Comparison of ENCODE assay signal across 1 cellular context in genomic region chr1:23019094-23019850, GRCh38.
TF ChIP-seq lines count a peak whose summit lies in the region.

Gene KDM1A, plus strand, starts transcription at chr1:23019468. Its CDS starts 129 bp downstream, at chr1:23019597.

TF ChIP-seq in HepG2, 621 proteins besides CTCF, POLR2A, EP300 and RAD21 (continued from another document and continues in another):
- TF ChIP-seq RERE (CRISPR knock-in tag; IDR thresholded peaks at IDR 0.05; ENCODE audit: low read depth) (peak; percentile 64; the same call in 1 of the 2 replicates), HBP1 (CRISPR knock-in tag; IDR thresholded peaks at IDR 0.05; ENCODE audit: low read depth) (peak; percentile 97), RXRB (CRISPR knock-in tag; IDR thresholded peaks at IDR 0.05; ENCODE audit: borderline replicate concordance) (peak; percentile 89), IRF1 (CRISPR knock-in tag; IDR thresholded peaks at IDR 0.05; ENCODE audit: low read depth) (no peak), CREM (IDR thresholded peaks at IDR 0.05) (peak; percentile 67), CREM (CRISPR knock-in tag; IDR thresholded peaks at IDR 0.05) (0 out of 2 replicates have a peak, but pooled peaks have one; percentile 49), GRHL1 (CRISPR knock-in tag; conservative IDR thresholded peaks at IDR 0.05) (no peak), TOPORS (CRISPR knock-in tag; IDR thresholded peaks at IDR 0.05) (peak; percentile 66; the same call in 1 of the 2 replicates), U2AF1 (optimal IDR thresholded peaks at IDR 0.05; ENCODE audit: low read depth, low read length) (peak; percentile 100), ZBTB4 (CRISPR knock-in tag; IDR thresholded peaks at IDR 0.05; ENCODE audit: borderline replicate concordance) (peak; percentile 79; the same call in 1 of the 2 replicates), IRX3 (CRISPR knock-in tag; IDR thresholded peaks at IDR 0.05; ENCODE audit: borderline replicate concordance, low read depth) (peak; percentile 47; the same call in 1 of the 2 replicates), NKX3-1 (CRISPR knock-in tag; IDR thresholded peaks at IDR 0.05) (peak; percentile 68), ISX (CRISPR knock-in tag; conservative IDR thresholded peaks at IDR 0.05) (0 out of 2 replicates have a peak, but pooled peaks have one; percentile 33), PLRG1 (conservative IDR thresholded peaks at IDR 0.05) (no peak), ZFP41 (CRISPR knock-in tag; IDR thresholded peaks at IDR 0.05; ENCODE audit: borderline replicate concordance) (peak; percentile 87; the same call in 1 of the 2 replicates), KAT8 (CRISPR knock-in tag; IDR thresholded peaks at IDR 0.05) (peak; percentile 98), TIGD3 (CRISPR knock-in tag; IDR thresholded peaks at IDR 0.05; ENCODE audit: borderline replicate concordance) (peak; percentile 89; the same call in 1 of the 2 replicates), ZNF839 (CRISPR knock-in tag; IDR thresholded peaks at IDR 0.05; ENCODE audit: borderline replicate concordance) (no peak; the same call in 1 of the 2 replicates), AFF4 (CRISPR knock-in tag; IDR thresholded peaks at IDR 0.05) (no peak), KDM2A (CRISPR knock-in tag; IDR thresholded peaks at IDR 0.05; ENCODE audit: borderline replicate concordance, low read depth) (peak; percentile 99), KAT7 (CRISPR knock-in tag; IDR thresholded peaks at IDR 0.05; ENCODE audit: borderline replicate concordance) (peak; percentile 92; the same call in 1 of the 2 replicates), ZNF546 (CRISPR knock-in tag; conservative IDR thresholded peaks at IDR 0.05) (peak; percentile 50; the same call in 1 of the 2 replicates), ISL2 (CRISPR knock-in tag; IDR thresholded peaks at IDR 0.05) (peak; percentile 92), ZNF576 (CRISPR knock-in tag; IDR thresholded peaks at IDR 0.05) (no peak), FOXP1 (IDR thresholded peaks at IDR 0.05) (no peak), FOXP1 (CRISPR knock-in tag; IDR thresholded peaks at IDR 0.05) (peak; percentile 40; the same call in 1 of the 2 replicates), HIVEP1 (CRISPR knock-in tag; IDR thresholded peaks at IDR 0.05) (no peak), TAF15 (IDR thresholded peaks at IDR 0.05; ENCODE audit: low read depth, low read length, poor library complexity, severe bottlenecking) (peak; percentile 68), ZNF740 (CRISPR knock-in tag; IDR thresholded peaks at IDR 0.05) (no peak; the same call in 1 of the 2 replicates)
